In genomic region chr11:46006418-46007070, GRCh38 we compare ENCODE assay signal across 8 cellular contexts.
DNase-seq lines count a peak whose midpoint lies in the region; ATAC-seq and TF ChIP-seq lines count a peak whose summit lies in the region.

No MANE protein-coding gene starts in this region.

- H3F3A ChIP-seq in MM.1S (ENCODE audit: insufficient read depth, low read length) = no peaks in the 10 kb centered on the region

- no peak for ATAC-seq in lung (ENCODE audit: insufficient read depth, low FRiP score)

- H3K4me3 ChIP-seq in GM12865 (ENCODE audit: low read depth, low read length) = no peak overlapping the region
- no peak overlapping the region for H3K4me3 ChIP-seq in MM.1S (ENCODE audit: low read length)
- no peak overlapping the region for H3K4me3 ChIP-seq in dorsolateral prefrontal cortex
- no peak overlapping the region for H3K4me3 ChIP-seq in lung
- H3K4me3 ChIP-seq in vagina = no peak overlapping the region

- intact Hi-C loops in dorsolateral prefrontal cortex (cut with DNase I) (loop anchor here (1.0 to 5.0 kb wide), 7 partner anchors 39 to 134 kb away; partner anchors contain the start of genes PEX16 (in 1 of the 2) and PHF21A (in 1 of the 2)), vagina (cut with DNase I) (no loop called here)

- WGBS in lung, 2 donors = 44 to 49% methylated on average over 5 of the region's 5 CpGs

- peak; percentile 73 for TF ChIP-seq CTCF in AG09319 (IDR thresholded peaks at IDR 0.05; ENCODE audit: low read depth, low read length)
- TF ChIP-seq CTCF in GM12865 (IDR thresholded peaks at IDR 0.05; ENCODE audit: insufficient read depth, low read depth, low read length, missing control alignments) = peak; percentile 69
- TF ChIP-seq CTCF in MM.1S (IDR thresholded peaks at IDR 0.05; ENCODE audit: low read length) = peak; percentile 85
- peak; percentile 62 to 99 (median 83) for TF ChIP-seq CTCF in dorsolateral prefrontal cortex (IDR thresholded peaks at IDR 0.05 in 54 of 56, conservative IDR thresholded peaks at IDR 0.05 in 2 of 56; ENCODE audit: low read depth in 1 of 56, partially characterized antibody in 56 of 56)
- TF ChIP-seq CTCF in lung (IDR thresholded peaks at IDR 0.05; ENCODE audit: control extremely low read depth, extremely low read depth) = peak; percentile 28
- TF ChIP-seq CTCF in vagina (IDR thresholded peaks at IDR 0.05) = peak; percentile 43 to 64 (median 43)

- no peaks in the 10 kb centered on the region for H3K79me2 ChIP-seq in MM.1S (ENCODE audit: low read length)

- DNase-seq in AG09319 (ENCODE audit: extremely low read depth, low read depth) = peak; percentile 54
- DNase-seq in GM12865 (ENCODE audit: low read depth) = peak; percentile 77
- DNase-seq in MM.1S = peak; percentile 83
- peak; percentile 62 for DNase-seq in RPMI7951 (ENCODE audit: low read depth)
- DNase-seq in dorsolateral prefrontal cortex = peak in 2 of 10 donors; percentile 22 to 33
- DNase-seq in lung (ENCODE audit: low spot score) = no peak
- no peak for DNase-seq in vagina (ENCODE audit: extremely low spot score in 2 of 2)
- no peak for DNase-seq in effector CD8-positive, alpha-beta T cell (lab: John Stamatoyannopoulos, UW)

- H3K27ac ChIP-seq in MM.1S (ENCODE audit: low read length) = no peak overlapping the region
- H3K27ac ChIP-seq in dorsolateral prefrontal cortex = no peak overlapping the region
- no peak overlapping the region for H3K27ac ChIP-seq in lung (ENCODE audit: low read depth in 1 of 2, low read length in 1 of 2)
- H3K27ac ChIP-seq in vagina = no peak overlapping the region

- H3K36me3 ChIP-seq in MM.1S (replicated peaks; ENCODE audit: insufficient read depth, low read length) = no peaks in the 10 kb centered on the region
- H3K36me3 ChIP-seq in lung (ENCODE audit: control insufficient read depth in 2 of 2, insufficient read depth in 2 of 2, low read length in 2 of 2) = no peaks in the 10 kb centered on the region
- no peaks in the 10 kb centered on the region for H3K36me3 ChIP-seq in vagina

- H2AFZ ChIP-seq in MM.1S (ENCODE audit: low read length) = no peak overlapping the region

- H3K9me3 ChIP-seq in MM.1S (replicated peaks; ENCODE audit: insufficient read depth, low read length) (no peaks in the 10 kb centered on the region), lung (ENCODE audit: control insufficient read depth in 2 of 2, insufficient read depth in 1 of 2, low read length in 1 of 2) (no peaks in the 10 kb centered on the region), vagina (no peaks in the 10 kb centered on the region)

- TF ChIP-seq POLR2A in vagina (IDR thresholded peaks at IDR 0.05) = no peak

- H4K20me1 ChIP-seq in MM.1S (ENCODE audit: insufficient read depth, low read length) = no peaks in the 10 kb centered on the region

- H3K27me3 ChIP-seq in MM.1S (replicated peaks; ENCODE audit: insufficient read depth, low read length) (no peaks in the 10 kb centered on the region), dorsolateral prefrontal cortex (no peaks in the 10 kb centered on the region), lung (ENCODE audit: control insufficient read depth, insufficient read depth) (no peaks in the 10 kb centered on the region), vagina (no peaks in the 10 kb centered on the region)

- H3K9ac ChIP-seq in MM.1S (ENCODE audit: low read length) = no peak overlapping the region

- no peaks in the 10 kb centered on the region for H3K4me1 ChIP-seq in MM.1S (ENCODE audit: low read length)
- peaks cover 0 to 5% of the 10 kb centered on the region in 2 donors for H3K4me1 ChIP-seq in lung (ENCODE audit: control insufficient read depth in 2 of 2, insufficient read depth in 2 of 2, low read length in 2 of 2)
- peaks cover 2% of the 10 kb centered on the region for H3K4me1 ChIP-seq in vagina

- H3K4me2 ChIP-seq in MM.1S (ENCODE audit: low read depth, low read length) = no peak overlapping the region

- no peaks in the 10 kb centered on the region for H3K9me2 ChIP-seq in MM.1S (replicated peaks; ENCODE audit: insufficient read depth, low read length)

Comparison
In these comparisons a context has a peak if more than half of its experiments do, and no peak if none do; other contexts are left out.
1. DNase-seq: peak in AG09319 (single experiment), GM12865 (single experiment), MM.1S (single experiment) and RPMI7951 (single experiment); none in lung (single experiment), vagina (0 of 2) and effector CD8-positive, alpha-beta T cell (single experiment).
2. CTCF ChIP-seq: peak in every context shown above with its lines; median percentile 85 in MM.1S; 83 in dorsolateral prefrontal cortex; 73 in AG09319; 69 in GM12865; 43 in vagina; 28 in lung.